In the genomic region with DNA sequence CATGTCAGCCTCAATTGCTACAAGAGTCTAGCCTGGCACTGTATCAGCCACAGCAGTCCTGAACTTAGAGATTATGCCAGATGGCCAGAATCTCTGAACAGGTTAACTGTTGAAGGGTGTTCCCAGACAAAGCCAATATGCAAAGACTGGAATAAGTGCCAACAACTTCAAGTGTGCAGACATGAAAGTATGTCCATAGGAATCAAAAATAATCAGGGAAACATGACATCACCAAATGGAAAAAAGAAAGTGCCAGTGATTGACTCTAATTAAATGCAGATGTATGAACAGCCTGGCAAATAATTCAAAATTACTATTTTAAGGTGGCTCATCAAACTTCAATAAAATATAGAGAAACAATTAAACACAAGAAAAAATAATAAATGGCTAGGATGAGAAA, we compare ENCODE assay signal across 15 cellular contexts.
A peak's percentile ranks its signal among the peaks of the same experiment; 100 is the strongest.
DNase-seq lines count a peak whose midpoint lies in the region; ATAC-seq and TF ChIP-seq lines count a peak whose summit lies in the region.
"Had no signal": no experiment of that assay in that cellular context is flagged by ENCODE, and none has a peak within 500 bp of the region (broad histone marks: within the 10 kb centered on the region; RNA-seq: fewer than 3 reads in every experiment).

No MANE protein-coding gene starts in this region.

- H3K27ac ChIP-seq in GM23338 (ENCODE audit: low read depth), result no peak overlapping the region
- H3K27ac ChIP-seq: 22Rv1; BLaER1 treated with 17β-estradiol and CSF1 and Interleukin-3, amounts not matched to agents 10 nM and 100 nM had no signal

- TF ChIP-seq CTCF in GM23338 (conservative IDR thresholded peaks at IDR 0.05; ENCODE audit: low read depth in 2 of 2), result no peak
- no peak for TF ChIP-seq CTCF in foreskin fibroblast (IDR thresholded peaks at IDR 0.05; ENCODE audit: low read depth, low read length)

- no peaks in the 10 kb centered on the region for H3K4me1 Mint-ChIP-seq in GM23338
- H3K4me1 Mint-ChIP-seq: CD4-positive, CD25-positive, alpha-beta regulatory T cell had no signal

- H3K27me3 Mint-ChIP-seq in GM23338 (ENCODE audit: insufficient read depth, low read depth, poor library complexity), result peaks cover 1% of the 10 kb centered on the region

- H3K4me3 Mint-ChIP-seq in GM23338, result no peak overlapping the region
- H3K4me3 Mint-ChIP-seq: CD4-positive, CD25-positive, alpha-beta regulatory T cell; HFFc6 had no signal

- H3K9me3 Mint-ChIP-seq in GM23338, result no peaks in the 10 kb centered on the region
- H3K9me3 Mint-ChIP-seq: HFFc6 had no signal

- no peaks in the 10 kb centered on the region for H3K79me2 ChIP-seq in GM23338 (replicated peaks; ENCODE audit: insufficient read depth)

- H3K27ac Mint-ChIP-seq in GM23338, result no peak overlapping the region
- H3K27ac Mint-ChIP-seq: CD4-positive, CD25-positive, alpha-beta regulatory T cell; HFFc6 had no signal

- ATAC-seq in GM23338 (no peak), GM18505 (IDR thresholded peaks at IDR 0.05; ENCODE audit: unreplicated experiment) (no peak)
- ATAC-seq: K562 had no signal

- no peaks in the 10 kb centered on the region for H3F3A ChIP-seq in GM23338 (replicated peaks; ENCODE audit: low read depth)

- peaks cover 4% of the 10 kb centered on the region; the same call in 1 of the 2 replicates for H3K9me2 ChIP-seq in GM23338 (ENCODE audit: insufficient read depth)

- no peak for TF ChIP-seq POLR2A in GM18505 (IDR thresholded peaks at IDR 0.05; ENCODE audit: borderline replicate concordance, extremely low read depth, insufficient read depth, insufficient read length)

- H3K4me3 ChIP-seq in GM23338 (no peak overlapping the region), foreskin fibroblast (ENCODE audit: low read depth in 1 of 2, low read length in 2 of 2) (no peak overlapping the region)
- H3K4me3 ChIP-seq: BLaER1 treated with 17β-estradiol and CSF1 and Interleukin-3, amounts not matched to agents 10 nM and 100 nM; K562 had no signal

- H3K27me3 ChIP-seq in GM23338 (ENCODE audit: insufficient read depth), result no peaks in the 10 kb centered on the region
- H3K27me3 ChIP-seq: BLaER1 treated with 17β-estradiol and CSF1 and Interleukin-3, amounts not matched to agents 10 nM and 100 nM had no signal

- H3K4me1 ChIP-seq in GM23338 (ENCODE audit: insufficient read depth), result no peaks in the 10 kb centered on the region
- H3K4me1 ChIP-seq: BLaER1 treated with 17β-estradiol and CSF1 and Interleukin-3, amounts not matched to agents 10 nM and 100 nM had no signal

- peak; percentile 37 for DNase-seq in DMS 273 (lab: John Stamatoyannopoulos, UW; ENCODE audit: unreplicated experiment)
- DNase-seq in DMS 273 treated with DMSO at 0.1 percent for 48 hours (lab: John Stamatoyannopoulos, UW), result no peak
- no peak for DNase-seq in GM23338 (ENCODE audit: low spot score)
- peak; percentile 10 for DNase-seq in RPMI7951 (ENCODE audit: low read depth)
- peak; percentile 36 to 69 for DNase-seq in foreskin fibroblast
- no peak for DNase-seq in NCI-H226
- DNase-seq: CD4-positive, CD25-positive, alpha-beta regulatory T cell; DMS79; EL; HCEC 1CT; HFFc6 had no signal

- no peak overlapping the region for H3K4me2 ChIP-seq in GM23338
- H3K4me2 ChIP-seq: BLaER1 treated with 17β-estradiol and CSF1 and Interleukin-3, amounts not matched to agents 10 nM and 100 nM had no signal

- H3K36me3 ChIP-seq in GM23338 (ENCODE audit: insufficient read depth), result no peaks in the 10 kb centered on the region
- H3K36me3 ChIP-seq: BLaER1 treated with 17β-estradiol and CSF1 and Interleukin-3, amounts not matched to agents 10 nM and 100 nM had no signal

- 0 out of 2 replicates have a peak overlapping the region, but pooled peaks have one; percentile 34 for H2AFZ ChIP-seq in GM23338

- H4K20me1 ChIP-seq in GM23338 (replicated peaks; ENCODE audit: insufficient read depth), result no peaks in the 10 kb centered on the region
- H4K20me1 ChIP-seq: BLaER1 treated with 17β-estradiol and CSF1 and Interleukin-3, amounts not matched to agents 10 nM and 100 nM had no signal

- no peaks in the 10 kb centered on the region for H3K36me3 Mint-ChIP-seq in GM23338 (ENCODE audit: low read depth)
- H3K36me3 Mint-ChIP-seq: CD4-positive, CD25-positive, alpha-beta regulatory T cell had no signal

TF ChIP-seq in GM23338, 12 proteins besides CTCF, POLR2A, EP300 and RAD21 (continues in another document):
- TF ChIP-seq POLR2AphosphoS5 (IDR thresholded peaks at IDR 0.05; ENCODE audit: low read depth) (no peak), CREB1 (CRISPR knock-in tag; IDR thresholded peaks at IDR 0.05; ENCODE audit: low read depth) (no peak), NANOG (IDR thresholded peaks at IDR 0.05; ENCODE audit: borderline replicate concordance) (no peak), EZH2 (IDR thresholded peaks at IDR 0.05; ENCODE audit: low read depth, unreplicated experiment) (no peak), STAT1 (IDR thresholded peaks at IDR 0.05; ENCODE audit: unreplicated experiment) (no peak), ZNF114 (CRISPR knock-in tag; IDR thresholded peaks at IDR 0.05) (no peak), JUNB (IDR thresholded peaks at IDR 0.05; ENCODE audit: unreplicated experiment) (no peak), EZH2phosphoT487 (IDR thresholded peaks at IDR 0.05; ENCODE audit: unreplicated experiment) (no peak), REST (IDR thresholded peaks at IDR 0.05; ENCODE audit: unreplicated experiment) (no peak), ZNF331 (CRISPR knock-in tag; IDR thresholded peaks at IDR 0.05; ENCODE audit: low read depth) (no peak)
- TF ChIP-seq, protein P1, sequence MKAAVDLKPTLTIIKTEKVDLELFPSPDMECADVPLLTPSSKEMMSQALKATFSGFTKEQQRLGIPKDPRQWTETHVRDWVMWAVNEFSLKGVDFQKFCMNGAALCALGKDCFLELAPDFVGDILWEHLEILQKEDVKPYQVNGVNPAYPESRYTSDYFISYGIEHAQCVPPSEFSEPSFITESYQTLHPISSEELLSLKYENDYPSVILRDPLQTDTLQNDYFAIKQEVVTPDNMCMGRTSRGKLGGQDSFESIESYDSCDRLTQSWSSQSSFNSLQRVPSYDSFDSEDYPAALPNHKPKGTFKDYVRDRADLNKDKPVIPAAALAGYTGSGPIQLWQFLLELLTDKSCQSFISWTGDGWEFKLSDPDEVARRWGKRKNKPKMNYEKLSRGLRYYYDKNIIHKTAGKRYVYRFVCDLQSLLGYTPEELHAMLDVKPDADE (IDR thresholded peaks at IDR 0.05), result no peak

Comparison
In these comparisons a context has a peak if more than half of its experiments do, and no peak if none do; other contexts are left out.
1. DNase-seq: peak in DMS 273 (single experiment), RPMI7951 (single experiment) and foreskin fibroblast (2 of 2); none in DMS 273 treated with DMSO at 0.1 percent for 48 hours (single experiment), GM23338 (single experiment) and NCI-H226 (single experiment).